In genomic region chr11:103851166-103851651, GRCh38 we compare ENCODE assay signal across 1 cellular context.
TF ChIP-seq lines count a peak whose summit lies in the region.

No MANE protein-coding gene starts in this region.

TF ChIP-seq in GM23338, 12 proteins besides CTCF, POLR2A, EP300 and RAD21 (continued from another document):
- no peak for TF ChIP-seq ZNF462 (CRISPR knock-in tag; IDR thresholded peaks at IDR 0.05)
- TF ChIP-seq POLR2AphosphoS5 (IDR thresholded peaks at IDR 0.05; ENCODE audit: low read depth), result no peak
- TF ChIP-seq ZNF114 (CRISPR knock-in tag; IDR thresholded peaks at IDR 0.05), result no peak
- TF ChIP-seq CREB1 (CRISPR knock-in tag; IDR thresholded peaks at IDR 0.05; ENCODE audit: low read depth), result no peak
- no peak for TF ChIP-seq ETS1 (IDR thresholded peaks at IDR 0.05)
- TF ChIP-seq NANOG (IDR thresholded peaks at IDR 0.05; ENCODE audit: borderline replicate concordance), result no peak
- no peak for TF ChIP-seq ZNF331 (CRISPR knock-in tag; IDR thresholded peaks at IDR 0.05; ENCODE audit: low read depth)
- no peak for TF ChIP-seq JUNB (IDR thresholded peaks at IDR 0.05; ENCODE audit: unreplicated experiment)
- no peak for TF ChIP-seq EZH2phosphoT487 (IDR thresholded peaks at IDR 0.05; ENCODE audit: unreplicated experiment)
- no peak for TF ChIP-seq EZH2 (IDR thresholded peaks at IDR 0.05; ENCODE audit: low read depth, unreplicated experiment)
- TF ChIP-seq STAT1 (IDR thresholded peaks at IDR 0.05; ENCODE audit: unreplicated experiment), result no peak
TF ChIP-seq in GM23338: peak in this region for 0.
